In genomic region chr2:128501700-128502099, GRCh38 we compare ENCODE assay signal across 18 cellular contexts.
"Had no signal": no experiment of that assay in that cellular context is flagged by ENCODE, and none has a peak within 500 bp of the region (broad histone marks: within the 10 kb centered on the region; RNA-seq: fewer than 3 reads in every experiment).

No MANE protein-coding gene starts in this region.

- DNase-seq: activated CD4-positive, alpha-beta T cell treated with anti-CD3 and anti-CD28 coated beads, Interleukin-2, amount 10 ng/mL, durations not matched to agents 7 days and 5 days; activated naive CD4-positive, alpha-beta T cell; activated naive CD8-positive, alpha-beta T cell treated with anti-CD3 and anti-CD28 coated beads for 36 hours; amniotic stem cell; dermis blood vessel endothelial cell; effector memory CD8-positive, alpha-beta T cell; immature natural killer cell; kidney glomerular epithelial cell; mesenchymal stem cell; naive thymus-derived CD8-positive, alpha-beta T cell; retina; transverse colon had no signal

- H3K27me3 ChIP-seq: suprapubic skin, transverse colon had no signal

- H2AFZ ChIP-seq: parathyroid adenoma had no signal

- H3K4me1 Mint-ChIP-seq: activated CD4-positive, alpha-beta T cell treated with anti-CD3 and anti-CD28 coated beads, Interleukin-2, amount 10 ng/mL, durations not matched to agents 7 days and 5 days; activated naive CD8-positive, alpha-beta T cell treated with anti-CD3 and anti-CD28 coated beads for 36 hours; immature natural killer cell had no signal

- ATAC-seq: activated CD4-positive, CD25-positive, alpha-beta regulatory T cell treated with anti-CD3 and anti-CD28 coated beads, Interleukin-2, amount 50 U/mL, for 24 hours; effector memory CD8-positive, alpha-beta T cell; naive thymus-derived CD8-positive, alpha-beta T cell had no signal

- H3K36me3 ChIP-seq: suprapubic skin, transverse colon had no signal

- H3K9ac ChIP-seq: parathyroid adenoma had no signal

- H3K27ac Mint-ChIP-seq: activated CD4-positive, alpha-beta T cell treated with anti-CD3 and anti-CD28 coated beads, Interleukin-2, amount 10 ng/mL, durations not matched to agents 7 days and 5 days; activated naive CD8-positive, alpha-beta T cell treated with anti-CD3 and anti-CD28 coated beads for 36 hours; effector memory CD8-positive, alpha-beta T cell; immature natural killer cell; stimulated activated naive CD8-positive, alpha-beta T cell treated with anti-CD3 and anti-CD28 coated beads, Interleukin-15, Interleukin-2, amounts not matched to agents 100 ng/mL and 50 ng/mL, for 24 hours; T-helper 1 cell treated with Interleukin-12 subunit alpha and Interleukin-12 subunit beta and Interleukin-4 antibody, amounts not matched to agents 30 μg/mL and 1 μg/mL, for 36 hours had no signal

- H3K4me3 ChIP-seq: skin epidermis, suprapubic skin, transverse colon had no signal

- H3K9me3 ChIP-seq: suprapubic skin, transverse colon had no signal

- H3K27ac ChIP-seq: parathyroid adenoma, skin epidermis, suprapubic skin, transverse colon had no signal

- H3K9me3 Mint-ChIP-seq: activated CD4-positive, alpha-beta T cell treated with anti-CD3 and anti-CD28 coated beads, Interleukin-2, amount 10 ng/mL, durations not matched to agents 7 days and 5 days; activated naive CD8-positive, alpha-beta T cell treated with anti-CD3 and anti-CD28 coated beads for 36 hours; effector memory CD8-positive, alpha-beta T cell; immature natural killer cell; naive thymus-derived CD8-positive, alpha-beta T cell; stimulated activated naive CD8-positive, alpha-beta T cell treated with anti-CD3 and anti-CD28 coated beads, Interleukin-15, Interleukin-2, amounts not matched to agents 100 ng/mL and 50 ng/mL, for 24 hours; T-helper 1 cell treated with Interleukin-12 subunit alpha and Interleukin-12 subunit beta and Interleukin-4 antibody, amounts not matched to agents 30 μg/mL and 1 μg/mL, for 36 hours had no signal

- H3K27me3 Mint-ChIP-seq: activated CD4-positive, alpha-beta T cell treated with anti-CD3 and anti-CD28 coated beads, Interleukin-2, amount 10 ng/mL, durations not matched to agents 7 days and 5 days; activated naive CD8-positive, alpha-beta T cell treated with anti-CD3 and anti-CD28 coated beads for 36 hours; stimulated activated naive CD8-positive, alpha-beta T cell treated with anti-CD3 and anti-CD28 coated beads, Interleukin-15, Interleukin-2, amounts not matched to agents 100 ng/mL and 50 ng/mL, for 24 hours had no signal

- H3K4me3 Mint-ChIP-seq: activated CD4-positive, alpha-beta T cell treated with anti-CD3 and anti-CD28 coated beads, Interleukin-2, amount 10 ng/mL, durations not matched to agents 7 days and 5 days; activated naive CD8-positive, alpha-beta T cell treated with anti-CD3 and anti-CD28 coated beads for 36 hours; effector memory CD8-positive, alpha-beta T cell; immature natural killer cell; naive thymus-derived CD8-positive, alpha-beta T cell; stimulated activated naive CD8-positive, alpha-beta T cell treated with anti-CD3 and anti-CD28 coated beads, Interleukin-15, Interleukin-2, amounts not matched to agents 100 ng/mL and 50 ng/mL, for 24 hours; T-helper 1 cell treated with Interleukin-12 subunit alpha and Interleukin-12 subunit beta and Interleukin-4 antibody, amounts not matched to agents 30 μg/mL and 1 μg/mL, for 36 hours had no signal

- H3K4me1 ChIP-seq: parathyroid adenoma, suprapubic skin, transverse colon had no signal

- H3K36me3 Mint-ChIP-seq: activated naive CD8-positive, alpha-beta T cell treated with anti-CD3 and anti-CD28 coated beads for 36 hours; immature natural killer cell; naive thymus-derived CD8-positive, alpha-beta T cell had no signal
